ENCODE assay signal across 1 cellular context in the genomic region with DNA sequence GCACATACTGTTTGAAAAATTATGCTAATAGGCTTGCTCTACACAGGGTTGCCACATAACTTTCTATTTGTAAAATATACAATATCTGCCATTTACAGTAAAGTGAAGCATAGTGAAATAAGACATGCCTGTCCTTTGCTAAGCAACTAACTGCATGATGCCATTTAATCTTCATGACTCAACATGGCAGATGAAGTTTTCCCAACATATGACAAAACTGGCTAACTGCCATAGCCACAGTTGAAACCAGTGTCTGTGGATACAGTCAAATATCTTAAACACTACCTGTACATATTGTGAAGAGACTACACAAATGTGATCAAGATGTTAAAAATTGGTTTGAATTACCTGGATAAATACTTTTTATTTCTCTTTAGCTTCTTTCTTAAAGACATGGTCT.
TF ChIP-seq lines count a peak whose summit lies in the region.

No MANE protein-coding gene starts in this region.

TF ChIP-seq in SK-N-SH, 30 proteins besides CTCF, POLR2A, EP300 and RAD21 (continued from another document):
- TF ChIP-seq REST (IDR thresholded peaks at IDR 0.05; ENCODE audit: low read depth, low read length) (no peak), NFIC (IDR thresholded peaks at IDR 0.05; ENCODE audit: borderline replicate concordance) (no peak), RFX5 (IDR thresholded peaks at IDR 0.05; ENCODE audit: low read length) (no peak), SIN3A (IDR thresholded peaks at IDR 0.05; ENCODE audit: borderline replicate concordance, low read depth, low read length) (no peak), MEF2A (IDR thresholded peaks at IDR 0.05; ENCODE audit: borderline replicate concordance, low read depth) (no peak), USF2 (IDR thresholded peaks at IDR 0.05; ENCODE audit: borderline replicate concordance, low read depth, low read length) (no peak), MXI1 (IDR thresholded peaks at IDR 0.05; ENCODE audit: low read depth, low read length) (no peak)
